Comparison of ENCODE assay signal across 11 cellular contexts in the genomic region with DNA sequence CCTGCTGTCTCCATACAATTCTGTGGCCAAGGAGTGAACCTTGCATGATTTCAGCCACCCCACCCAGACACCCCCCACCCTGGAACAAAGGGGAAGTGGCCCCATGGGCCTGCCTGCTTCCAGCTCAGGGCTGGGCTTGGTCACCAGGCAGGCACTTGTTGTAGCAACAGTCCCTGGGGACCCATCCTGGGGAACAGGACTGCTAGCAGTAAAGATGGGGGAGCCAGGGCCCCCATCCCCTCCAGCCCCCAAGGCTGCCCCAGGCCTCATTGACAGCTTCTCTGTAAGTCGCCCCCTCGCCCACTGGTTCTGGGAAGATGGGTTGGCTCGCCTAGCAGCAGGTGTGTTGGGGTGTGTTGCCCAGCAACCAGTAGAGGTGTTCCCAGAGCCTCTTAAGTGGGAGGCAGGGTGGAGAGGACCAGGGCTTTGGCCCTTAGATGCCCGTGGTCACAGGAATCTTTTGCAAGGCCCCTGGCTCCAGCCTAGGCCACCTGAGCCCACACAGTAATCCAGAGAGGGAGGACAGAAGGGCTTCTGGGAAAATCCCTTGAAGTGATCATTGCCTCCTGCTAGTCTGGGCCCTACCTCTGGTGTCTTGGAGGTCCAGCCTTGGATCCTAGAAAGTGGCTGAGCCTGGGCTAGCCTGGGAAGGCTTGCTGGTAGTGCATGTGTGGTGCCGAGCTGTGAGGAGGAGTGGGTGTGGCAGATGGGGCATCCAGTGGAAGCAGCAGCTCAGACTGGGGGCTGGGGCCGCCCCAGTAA. TPM values are rescaled to one million over a fixed set of nuclear protein-coding genes. Genes with fewer than 3 reads are reported as not detected.
DNase-seq lines count a peak whose midpoint lies in the region; ATAC-seq and TF ChIP-seq lines count a peak whose summit lies in the region.
"Had no signal": no experiment of that assay in that cellular context is flagged by ENCODE, and none has a peak within 500 bp of the region (broad histone marks: within the 10 kb centered on the region; RNA-seq: fewer than 3 reads in every experiment).

No MANE protein-coding gene starts in this region.

- POLR2A ChIA-PET in GM10248 (lab: Yijun Ruan, JAX): interaction anchor here (0.8 kb wide), 1 partner anchor 142 kb away, joined by 6 read pairs; no protein-coding TSS in a partner anchor

- H2AFZ ChIP-seq in hepatocyte: no peak overlapping the region

- H3K9me3 ChIP-seq in SJSA1 (replicated peaks): no peaks in the 10 kb centered on the region
- H3K9me3 ChIP-seq in hepatocyte (ENCODE audit: low read depth): no peaks in the 10 kb centered on the region

- H3K4me2 ChIP-seq in hepatocyte: peak overlapping the region; percentile 37

- DNase-seq in Right ventricle myocardium inferior (ENCODE audit: missing footprints) (peak; percentile 72), cardiac septum (ENCODE audit: low spot score) (no peak), SJSA1 (ENCODE audit: low read depth in 1 of 2, low spot score in 2 of 2) (peak; percentile 35 to 63), hepatocyte (ENCODE audit: low spot score) (no peak), GM10248 (ENCODE audit: extremely low spot score) (no peak), NCI-H446 (lab: John Stamatoyannopoulos, UW) (no peak)
- DNase-seq in effector memory CD8-positive, alpha-beta T cell: no peak
- DNase-seq: CD4-positive, alpha-beta memory T cell; posterior cingulate gyrus had no signal

- no peaks in the 10 kb centered on the region for H3K9me2 ChIP-seq in hepatocyte (replicated peaks; ENCODE audit: insufficient read depth)

- H3K36me3 ChIP-seq in SJSA1 (no peaks in the 10 kb centered on the region), hepatocyte (replicated peaks; ENCODE audit: insufficient read depth, low read depth) (no peaks in the 10 kb centered on the region)

- no peak for TF ChIP-seq CTCF in hepatocyte (IDR thresholded peaks at IDR 0.05; ENCODE audit: poor library complexity)
- TF ChIP-seq CTCF in GM10248 (IDR thresholded peaks at IDR 0.05; ENCODE audit: control extremely low read depth, extremely low read depth, low read depth, missing control alignments): no peak

- ATAC-seq in Right ventricle myocardium inferior (peak; percentile 32), HG02885 (IDR thresholded peaks at IDR 0.05; ENCODE audit: poor library complexity, unreplicated experiment) (no peak)
- no peak for ATAC-seq in effector memory CD8-positive, alpha-beta T cell (replicated peaks)

- 88% methylated on average over 6 of the region's 6 CpGs for WGBS in hepatocyte (ENCODE audit: low lambda C conversion rate, missing lambda C conversion rate)

- H3K27ac ChIP-seq in SJSA1 (peak overlapping the region; percentile 90), hepatocyte (peak overlapping the region; percentile 93)

- intact Hi-C loops in Right ventricle myocardium inferior (cut with DNase I): loop anchor here (10.0 kb wide), 1 partner anchor 344 kb away; no protein-coding TSS in a partner anchor
- intact Hi-C loops in cardiac septum (cut with DNase I): no loop called here

- no peaks in the 10 kb centered on the region for H3K9me3 Mint-ChIP-seq in effector memory CD8-positive, alpha-beta T cell
- H3K9me3 Mint-ChIP-seq: CD4-positive, alpha-beta memory T cell had no signal

- H3K27me3 Mint-ChIP-seq in effector memory CD8-positive, alpha-beta T cell: peaks cover 0 to 16% of the 10 kb centered on the region in 2 donors

- no peak overlapping the region for H3K4me3 ChIP-seq in SJSA1
- no peak overlapping the region for H3K4me3 ChIP-seq in hepatocyte

- peaks cover 10 to 17% of the 10 kb centered on the region in 2 donors for H3K4me1 Mint-ChIP-seq in effector memory CD8-positive, alpha-beta T cell (ENCODE audit: low read depth in 2 of 2)

- CTCF ChIA-PET in GM10248 (lab: Yijun Ruan, JAX): interaction anchor here (1.6 to 8.5 kb wide), 6 partner anchors 8 to 346 kb away, joined by 3 to 100 read pairs (median 36); a partner anchor contains a TSS

- H3K36me3 Mint-ChIP-seq in effector memory CD8-positive, alpha-beta T cell (ENCODE audit: insufficient read depth): no peaks in the 10 kb centered on the region
- H3K36me3 Mint-ChIP-seq: CD4-positive, alpha-beta memory T cell had no signal

- H3K4me3 Mint-ChIP-seq in effector memory CD8-positive, alpha-beta T cell: no peak overlapping the region
- H3K4me3 Mint-ChIP-seq: CD4-positive, alpha-beta memory T cell had no signal

- no peaks in the 10 kb centered on the region for H4K20me1 ChIP-seq in hepatocyte (ENCODE audit: insufficient read depth, poor library complexity, severe bottlenecking)

- no peaks in the 10 kb centered on the region for H3K27me3 ChIP-seq in SJSA1 (replicated peaks)
- H3K27me3 ChIP-seq in hepatocyte: no peaks in the 10 kb centered on the region

- no peaks in the 10 kb centered on the region for H3K79me2 ChIP-seq in hepatocyte

- H3K4me1 ChIP-seq in SJSA1 (replicated peaks) (peaks cover 60% of the 10 kb centered on the region), hepatocyte (ENCODE audit: insufficient read depth) (peaks cover 37% of the 10 kb centered on the region)

- no peak overlapping the region for H3K27ac Mint-ChIP-seq in effector memory CD8-positive, alpha-beta T cell

RNA-seq across cellular contexts. Expression of a gene that starts 48.9 kb away (rescaled TPM):
- total RNA-seq in Right ventricle myocardium inferior: 0.24 TPM
- total RNA-seq in cardiac septum: 2.5 TPM
- total RNA-seq in SJSA1 (2014; rRNA removed; shearing (Covaris generic)): 1.3 and 2.2 TPM in 2 replicates
- 0.80 and 2.4 TPM in 2 replicates for total RNA-seq in hepatocyte
- polyA plus RNA-seq in hepatocyte: 1.5 and 2.6 TPM in 2 replicates
- total RNA-seq: CD4-positive, alpha-beta memory T cell; glomerular endothelial cell had no signal
- polyA plus RNA-seq: CD4-positive, alpha-beta memory T cell had no signal

Comparison
In these comparisons a context has a peak if more than half of its experiments do, and no peak if none do; other contexts are left out.
1. DNase-seq: peak in Right ventricle myocardium inferior (single experiment) and SJSA1 (2 of 2); none in cardiac septum (single experiment), hepatocyte (single experiment), GM10248 (single experiment), effector memory CD8-positive, alpha-beta T cell (0 of 3) and NCI-H446 (0 of 2).